Comparison of ENCODE assay signal across 8 cellular contexts in genomic region chr7:128459394-128459878, GRCh38. TPM values are rescaled to one million over a fixed set of nuclear protein-coding genes. Genes with fewer than 3 reads are reported as not detected.
DNase-seq lines count a peak whose midpoint lies in the region; ATAC-seq and TF ChIP-seq lines count a peak whose summit lies in the region.

No MANE protein-coding gene starts in this region.

- no peak for TF ChIP-seq POLR2A in sigmoid colon (IDR thresholded peaks at IDR 0.05)

- H3K9me3 ChIP-seq in Karpas-422 (ENCODE audit: low read length) (no peaks in the 10 kb centered on the region), SK-N-SH (no peaks in the 10 kb centered on the region), right cardiac atrium (ENCODE audit: control insufficient read depth, low read length) (no peaks in the 10 kb centered on the region), sigmoid colon (no peaks in the 10 kb centered on the region)

- H3K36me3 ChIP-seq in Karpas-422 (ENCODE audit: insufficient read depth, low read length) (peaks cover 10% of the 10 kb centered on the region; the same call in 1 of the 2 replicates), SK-N-SH (replicated peaks in 1 of 2; ENCODE audit: control insufficient read depth in 1 of 2, insufficient read depth in 2 of 2, low read length in 1 of 2) (peaks cover 11 to 12% of the 10 kb centered on the region in 2 experiments), sigmoid colon (no peaks in the 10 kb centered on the region)

- WGBS in SK-N-SH (ENCODE audit: low lambda C conversion rate): 84% methylated on average over 5 of the region's 5 CpGs
- WGBS in right cardiac atrium: 37% methylated on average over 5 of the region's 5 CpGs
- 33 to 42% methylated on average over 5 of the region's 5 CpGs for WGBS in sigmoid colon, 2 donors

- intact Hi-C loops in right cardiac atrium (cut with DNase I): loop anchor here in 3 of 4 donors (1.0 to 2.0 kb wide), 3 partner anchors 27 to 32 kb away; no protein-coding TSS in a partner anchor
- intact Hi-C loops in sigmoid colon (cut with DNase I): loop anchor here (1.0 to 2.0 kb wide), 2 partner anchors 32 to 61 kb away; no protein-coding TSS in a partner anchor

- peak; percentile 83 for TF ChIP-seq RAD21 in SK-N-SH (IDR thresholded peaks at IDR 0.05; ENCODE audit: low read length)

- H3K4me1 ChIP-seq in Karpas-422 (ENCODE audit: low read length) (peaks cover 39% of the 10 kb centered on the region), SK-N-SH (ENCODE audit: control insufficient read depth in 1 of 2, insufficient read depth in 2 of 2, low read depth in 1 of 2, low read length in 1 of 2) (peaks cover 25 to 30% of the 10 kb centered on the region in 2 experiments; a peak in 3 of 4 replicates), right cardiac atrium (ENCODE audit: control insufficient read depth, insufficient read depth, low read length) (peaks cover 6% of the 10 kb centered on the region), sigmoid colon (peaks cover 0 to 35% (median 30%) of the 10 kb centered on the region in 4 donors)

- no peak overlapping the region for H3K9ac ChIP-seq in Karpas-422 (ENCODE audit: low read length)
- no peak overlapping the region for H3K9ac ChIP-seq in SK-N-SH

- H2AFZ ChIP-seq in Karpas-422 (ENCODE audit: low read length) (no peak overlapping the region), SK-N-SH (ENCODE audit: low read depth) (no peak overlapping the region)

- H3F3A ChIP-seq in SK-N-SH (replicated peaks; ENCODE audit: insufficient read depth): peaks cover 34% of the 10 kb centered on the region

- H3K4me3 ChIP-seq in Karpas-422 (ENCODE audit: low read length) (no peak overlapping the region), SK-N-SH (ENCODE audit: low read depth in 2 of 2, low read length in 1 of 2) (no peak overlapping the region; a peak in 1 of 4 replicates), right cardiac atrium (ENCODE audit: low read length) (no peak overlapping the region), sigmoid colon (no peak overlapping the region)

- POLR2A ChIA-PET in SK-N-SH (lab: Yijun Ruan, JAX): interaction anchor here (1.3 kb wide), 1 partner anchor 32 kb away, joined by 6 read pairs; no protein-coding TSS in a partner anchor
- POLR2A ChIA-PET in activated naive CD8-positive, alpha-beta T cell treated with anti-CD3 and anti-CD28 coated beads, Interleukin-2, amount 10 ng/mL, durations not matched to agents 7 days and 5 days (lab: Charles Lee): interaction anchor here (1.0 to 1.4 kb wide), 2 partner anchors 29 to 32 kb away, joined by 3 to 5 read pairs; no protein-coding TSS in a partner anchor

- H3K9me2 ChIP-seq in Karpas-422 (replicated peaks; ENCODE audit: insufficient read depth, low read length) (no peaks in the 10 kb centered on the region), SK-N-SH (no peaks in the 10 kb centered on the region)

- peak; percentile 92 for TF ChIP-seq CTCF in SK-N-SH (IDR thresholded peaks at IDR 0.05)
- peak; percentile 50 to 89 (median 76) for TF ChIP-seq CTCF in sigmoid colon (IDR thresholded peaks at IDR 0.05)

- H3K27ac Mint-ChIP-seq in activated naive CD8-positive, alpha-beta T cell treated with anti-CD3 and anti-CD28 coated beads, Interleukin-2, amount 10 ng/mL, durations not matched to agents 7 days and 5 days: peak overlapping the region; percentile 83

- ATAC-seq in GM21723 (IDR thresholded peaks at IDR 0.05; ENCODE audit: unreplicated experiment): peak; percentile 36
- peak; percentile 42 for ATAC-seq in activated naive CD8-positive, alpha-beta T cell treated with anti-CD3 and anti-CD28 coated beads, Interleukin-2, amount 10 ng/mL, durations not matched to agents 7 days and 5 days (ENCODE audit: low read depth)
- peak in 1 of 2 donors; percentile 21 for ATAC-seq in right cardiac atrium
- ATAC-seq in HG03039 (IDR thresholded peaks at IDR 0.05; ENCODE audit: unreplicated experiment): no peak

- H3K36me3 Mint-ChIP-seq in activated naive CD8-positive, alpha-beta T cell treated with anti-CD3 and anti-CD28 coated beads, Interleukin-2, amount 10 ng/mL, durations not matched to agents 7 days and 5 days: peaks cover 28% of the 10 kb centered on the region

- no peaks in the 10 kb centered on the region for H4K20me1 ChIP-seq in Karpas-422 (ENCODE audit: insufficient read depth, low read depth, low read length)
- peaks cover 21% of the 10 kb centered on the region for H4K20me1 ChIP-seq in SK-N-SH (ENCODE audit: insufficient read depth)

- H3K27ac ChIP-seq in Karpas-422 (ENCODE audit: low read length) (no peak overlapping the region), SK-N-SH (ENCODE audit: low read depth in 2 of 2, low read length in 1 of 2) (no peak overlapping the region; a peak in 1 of 4 replicates), right cardiac atrium (ENCODE audit: low read length) (no peak overlapping the region), sigmoid colon (no peak overlapping the region)

- H3K27me3 ChIP-seq in Karpas-422 (ENCODE audit: low read length) (no peaks in the 10 kb centered on the region), SK-N-SH (ENCODE audit: insufficient read depth) (no peaks in the 10 kb centered on the region), right cardiac atrium (ENCODE audit: control insufficient read depth, insufficient read depth) (no peaks in the 10 kb centered on the region), sigmoid colon (no peaks in the 10 kb centered on the region)

- no peaks in the 10 kb centered on the region for H3K27me3 Mint-ChIP-seq in activated naive CD8-positive, alpha-beta T cell treated with anti-CD3 and anti-CD28 coated beads, Interleukin-2, amount 10 ng/mL, durations not matched to agents 7 days and 5 days

- no peaks in the 10 kb centered on the region for H3K9me3 Mint-ChIP-seq in activated naive CD8-positive, alpha-beta T cell treated with anti-CD3 and anti-CD28 coated beads, Interleukin-2, amount 10 ng/mL, durations not matched to agents 7 days and 5 days

- no peak for TF ChIP-seq EP300 in SK-N-SH (IDR thresholded peaks at IDR 0.05; ENCODE audit: borderline replicate concordance in 1 of 2, low read depth in 1 of 2, low read length in 1 of 2)
- TF ChIP-seq EP300 in sigmoid colon (IDR thresholded peaks at IDR 0.05): no peak

- H3K4me1 Mint-ChIP-seq in activated naive CD8-positive, alpha-beta T cell treated with anti-CD3 and anti-CD28 coated beads, Interleukin-2, amount 10 ng/mL, durations not matched to agents 7 days and 5 days: peaks cover 33% of the 10 kb centered on the region

- peak overlapping the region; percentile 96 for H3K4me3 Mint-ChIP-seq in activated naive CD8-positive, alpha-beta T cell treated with anti-CD3 and anti-CD28 coated beads, Interleukin-2, amount 10 ng/mL, durations not matched to agents 7 days and 5 days

- DNase-seq in G401 (ENCODE audit: low spot score) (peak; percentile 79), Karpas-422 (peak; percentile 89), SK-N-SH (peak; percentile 83), right cardiac atrium (peak; percentile 55 to 76 (median 67)), sigmoid colon (peak; percentile 73)
- peak; percentile 52 for DNase-seq in activated naive CD8-positive, alpha-beta T cell treated with anti-CD3 and anti-CD28 coated beads, Interleukin-2, amount 10 ng/mL, durations not matched to agents 7 days and 5 days

- no peak overlapping the region for H3K4me2 ChIP-seq in Karpas-422 (ENCODE audit: low read depth, low read length, poor library complexity, severe bottlenecking)
- H3K4me2 ChIP-seq in SK-N-SH: no peak overlapping the region

- H3K79me2 ChIP-seq in Karpas-422 (ENCODE audit: low read length) (peaks cover 58% of the 10 kb centered on the region), SK-N-SH (ENCODE audit: insufficient read depth) (peaks cover 71% of the 10 kb centered on the region)

- in situ Hi-C loops in G401 (cut with HindIII; ENCODE audit: low sequenced_read_pairs): no loop called here

- CTCF ChIA-PET in SK-N-SH (lab: Yijun Ruan, JAX): interaction anchor here (0.6 to 4.5 kb wide), 30 partner anchors 9 to 595 kb away, joined by 3 to 418 read pairs (median 9); partner anchors contain the start of genes IMPDH1, METTL2B, RBM28 and TNPO3

TF ChIP-seq in SK-N-SH, 30 proteins besides CTCF, POLR2A, EP300 and RAD21 (continues in another document):
- TF ChIP-seq TAF1 (IDR thresholded peaks at IDR 0.05; ENCODE audit: borderline replicate concordance, low read depth, low read length) (no peak), GATA2 (CRISPR knock-in tag; IDR thresholded peaks at IDR 0.05) (no peak)

RNA-seq across cellular contexts. Expression of gene HILPDA, which starts 3.8 kb away (rescaled TPM):
- 9.0 and 14.2 TPM in 2 replicates for total RNA-seq in G401 (2014; rRNA removed; shearing (Covaris generic))
- total RNA-seq in Karpas-422 (2014; rRNA removed; shearing (Covaris generic); ENCODE audit: low replicate concordance): 16.3 and 32.2 TPM in 2 replicates
- polyA plus RNA-seq in SK-N-SH (2012; rRNA removed) (24.0 and 29.1 TPM in 2 replicates), right cardiac atrium (8.3 TPM), sigmoid colon (10 to 100 TPM in 1 of 3 donors, 1 to 10 TPM in 2; 3.6 to 12.7 (median 3.7) TPM)
- 20.5 and 25.9 TPM in 2 replicates for polyA plus RNA-seq in SK-N-SH (2012; cell fraction: cytosol; rRNA removed)
- polyA plus RNA-seq in SK-N-SH (2012; cell fraction: nucleus; rRNA removed): 31.2 and 40.6 TPM in 2 replicates
- 10 to 100 TPM; 27.8 to 28.4 TPM for total RNA-seq in activated naive CD8-positive, alpha-beta T cell treated with anti-CD3 and anti-CD28 coated beads, Interleukin-2, amount 10 ng/mL, durations not matched to agents 7 days and 5 days
- total RNA-seq in right cardiac atrium (10 to 100 TPM in 1 of 4 donors, 1 to 10 TPM in 3; 6.2 to 10.6 (median 6.6) TPM), sigmoid colon (10 to 100 TPM; 10.2 to 12.8 (median 11.3) TPM)

RNA-seq across cellular contexts. Expression of gene METTL2B, which starts 17.1 kb away (rescaled TPM):
- 23.8 and 55.4 TPM in 2 replicates for total RNA-seq in G401 (2014; rRNA removed; shearing (Covaris generic))
- 20.7 and 27.8 TPM in 2 replicates for total RNA-seq in Karpas-422 (2014; rRNA removed; shearing (Covaris generic); ENCODE audit: low replicate concordance)
- polyA plus RNA-seq in SK-N-SH (2012; rRNA removed) (22.5 and 27.8 TPM in 2 replicates), right cardiac atrium (11.7 TPM), sigmoid colon (10 to 100 TPM in 2 of 3 donors, 1 to 10 TPM in 1; 9.6 to 17.2 (median 12.0) TPM)
- polyA plus RNA-seq in SK-N-SH (2012; cell fraction: cytosol; rRNA removed): 27.0 and 27.7 TPM in 2 replicates
- polyA plus RNA-seq in SK-N-SH (2012; cell fraction: nucleus; rRNA removed): 22.5 and 39.9 TPM in 2 replicates
- 10 to 100 TPM; 26.7 to 27.8 TPM for total RNA-seq in activated naive CD8-positive, alpha-beta T cell treated with anti-CD3 and anti-CD28 coated beads, Interleukin-2, amount 10 ng/mL, durations not matched to agents 7 days and 5 days
- total RNA-seq in right cardiac atrium (10 to 100 TPM; 17.6 to 23.1 (median 20.5) TPM), sigmoid colon (10 to 100 TPM; 18.1 to 23.2 (median 20.8) TPM)

RNA-seq across cellular contexts. Expression of gene IMPDH1, which starts 49.7 kb away (rescaled TPM):
- total RNA-seq in G401 (2014; rRNA removed; shearing (Covaris generic)): 58.5 and 67.9 TPM in 2 replicates
- total RNA-seq in Karpas-422 (2014; rRNA removed; shearing (Covaris generic); ENCODE audit: low replicate concordance): 30.5 and 50.1 TPM in 2 replicates
- polyA plus RNA-seq in SK-N-SH (2012; rRNA removed) (80.4 and 82.0 TPM in 2 replicates), right cardiac atrium (13.8 TPM), sigmoid colon (10 to 100 TPM; 16.6 to 39.7 (median 16.8) TPM)
- 32.4 and 59.8 TPM in 2 replicates for polyA plus RNA-seq in SK-N-SH (2012; cell fraction: cytosol; rRNA removed)
- polyA plus RNA-seq in SK-N-SH (2012; cell fraction: nucleus; rRNA removed): 120 and 129 TPM in 2 replicates
- 10 to 100 TPM; 59.0 to 64.4 TPM for total RNA-seq in activated naive CD8-positive, alpha-beta T cell treated with anti-CD3 and anti-CD28 coated beads, Interleukin-2, amount 10 ng/mL, durations not matched to agents 7 days and 5 days
- total RNA-seq in right cardiac atrium (10 to 100 TPM; 13.9 to 22.2 (median 16.2) TPM), sigmoid colon (10 to 100 TPM; 23.5 to 36.3 (median 28.7) TPM)
